8 cellular contexts compared by ENCODE assay signal in the genomic region with DNA sequence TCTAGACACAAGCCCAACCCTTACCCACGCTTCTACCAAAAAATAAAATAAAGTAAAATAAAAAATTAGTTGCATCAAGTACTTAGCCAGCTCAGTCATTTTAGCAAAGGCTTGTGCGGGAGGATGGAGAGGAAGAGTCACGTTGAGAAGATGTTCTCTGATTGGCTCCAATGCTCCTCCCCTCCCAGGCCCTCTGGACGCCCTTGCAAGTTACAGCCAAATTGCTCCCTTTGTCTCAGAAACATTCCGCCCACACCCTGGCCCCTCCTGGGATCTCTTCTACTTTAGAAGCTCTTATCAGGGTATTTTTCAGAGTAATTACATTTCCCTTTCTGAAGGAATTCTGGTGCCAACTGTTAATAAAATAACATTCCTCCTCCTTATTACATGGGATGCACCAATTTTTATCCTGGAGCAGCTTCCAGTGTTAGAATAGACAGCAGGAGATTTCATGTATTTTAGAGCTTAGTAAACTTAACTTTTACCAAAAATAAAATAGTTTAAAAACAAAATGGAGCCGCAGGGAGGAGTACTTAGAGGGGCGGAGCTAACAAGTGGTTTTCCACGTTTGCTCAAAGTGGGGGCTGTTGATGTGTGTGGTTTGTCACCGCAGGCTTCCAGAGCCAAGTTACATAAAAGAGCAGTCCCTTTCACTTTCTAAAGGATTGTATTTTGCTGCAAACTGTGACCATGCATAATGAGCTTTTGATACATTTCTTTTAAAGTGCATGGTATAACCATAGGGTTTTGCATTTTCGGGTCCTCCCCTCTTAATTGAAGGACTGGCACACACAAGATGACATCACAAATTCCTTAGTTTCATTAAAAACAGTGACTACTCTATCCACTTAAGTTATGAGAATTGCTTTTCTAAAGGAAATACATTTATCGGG.
DNase-seq lines count a peak whose midpoint lies in the region; ATAC-seq and TF ChIP-seq lines count a peak whose summit lies in the region.

No MANE protein-coding gene starts in this region.

- H3K9me3 ChIP-seq in PC-3 (ENCODE audit: low read length), result no peaks in the 10 kb centered on the region

- no peaks in the 10 kb centered on the region for H3F3A ChIP-seq in PC-3 (ENCODE audit: low read length, unreplicated experiment)

- no peak overlapping the region for H3K27ac ChIP-seq in PC-3 (ENCODE audit: low read length)

- TF ChIP-seq CTCF in PC-3 (conservative IDR thresholded peaks at IDR 0.05; ENCODE audit: low read depth, low read length), result no peak

- H3K4me2 ChIP-seq in PC-3 (ENCODE audit: low read length), result no peak overlapping the region

- H3K4me3 ChIP-seq in PC-3 (ENCODE audit: low read length), result no peak overlapping the region

- POLR2A ChIA-PET in PC-3 (lab: Charles Lee; ENCODE audit: unreplicated experiment), result no interaction called here

- H3K27me3 Mint-ChIP-seq in activated naive CD8-positive, alpha-beta T cell, result no peaks in the 10 kb centered on the region

- CTCF ChIA-PET in PC-3 (lab: Charles Lee), result no interaction called here

- intact Hi-C loops in PC-3 (cut with micrococcal nuclease), result no loop called here

- H3K4me3 Mint-ChIP-seq in activated naive CD8-positive, alpha-beta T cell, result peak overlapping the region; percentile 50

- BruUV-seq in PC-3 (replicated peaks; lab: Mats Ljungman, UMichigan), result no TSS peak

- no peaks in the 10 kb centered on the region for H4K20me1 ChIP-seq in PC-3 (ENCODE audit: low read length)

- H3K79me2 ChIP-seq in PC-3 (ENCODE audit: low read length), result no peaks in the 10 kb centered on the region

- H3K4me1 ChIP-seq in PC-3 (ENCODE audit: insufficient read depth, low read length), result no peaks in the 10 kb centered on the region

- peaks cover 6% of the 10 kb centered on the region for H3K9me3 Mint-ChIP-seq in activated naive CD8-positive, alpha-beta T cell (ENCODE audit: low read depth)

- ATAC-seq in PC-3, result no peak
- no peak for ATAC-seq in HG03457 (IDR thresholded peaks at IDR 0.05; ENCODE audit: unreplicated experiment)
- no peak for ATAC-seq in GM21360 (IDR thresholded peaks at IDR 0.05; ENCODE audit: unreplicated experiment)

- no peaks in the 10 kb centered on the region for H3K27me3 ChIP-seq in PC-3 (ENCODE audit: low read length)

- no peaks in the 10 kb centered on the region for H3K36me3 ChIP-seq in PC-3 (ENCODE audit: low read depth, low read length)

- peak overlapping the region; percentile 12; the same call in 1 of the 2 replicates for H2AFZ ChIP-seq in PC-3 (ENCODE audit: low read length)

- H3K9ac ChIP-seq in PC-3 (ENCODE audit: low read length), result no peak overlapping the region

- H3K4me1 Mint-ChIP-seq in activated naive CD8-positive, alpha-beta T cell (ENCODE audit: low read depth), result peaks cover 57% of the 10 kb centered on the region

- DNase-seq in NCI-H1436 (lab: John Stamatoyannopoulos, UW) (peak; percentile 24), NCI-H1436 treated with DMSO at 0.1 percent for 48 hours (lab: John Stamatoyannopoulos, UW) (no peak), PC-3 (no peak), iPS-NIHi11 (ENCODE audit: low spot score) (peak; percentile 69)
- DNase-seq in stimulated activated CD4-positive, alpha-beta T cell treated with anti-CD3 and anti-CD28 coated beads, TNF-alpha, amount 100 ng/mL, for 4 hours (ENCODE audit: low read depth in 3 of 3), result peak in 2 of 3 experiments; percentile 22 to 34

- H3K9me2 ChIP-seq in PC-3 (replicated peaks; ENCODE audit: low read length), result no peaks in the 10 kb centered on the region

- H3K27ac Mint-ChIP-seq in activated naive CD8-positive, alpha-beta T cell, result peak overlapping the region; percentile 90

- H3K36me3 Mint-ChIP-seq in activated naive CD8-positive, alpha-beta T cell, result peaks cover 4% of the 10 kb centered on the region

Comparison
In these comparisons a context has a peak if more than half of its experiments do, and no peak if none do; other contexts are left out.
1. DNase-seq: peak in NCI-H1436 (single experiment), iPS-NIHi11 (single experiment) and stimulated activated CD4-positive, alpha-beta T cell treated with anti-CD3 and anti-CD28 coated beads, TNF-alpha, amount 100 ng/mL, for 4 hours (2 of 3); none in NCI-H1436 treated with DMSO at 0.1 percent for 48 hours (single experiment) and PC-3 (single experiment).